9 cellular contexts compared by ENCODE assay signal in genomic region chr7:23246540-23246939, GRCh38. TPM values are rescaled to one million over a fixed set of nuclear protein-coding genes. Genes with fewer than 3 reads are reported as not detected.
A peak's percentile ranks its signal among the peaks of the same experiment; 100 is the strongest.
DNase-seq lines count a peak whose midpoint lies in the region; ATAC-seq and TF ChIP-seq lines count a peak whose summit lies in the region.
"Had no signal": no experiment of that assay in that cellular context is flagged by ENCODE, and none has a peak within 500 bp of the region (broad histone marks: within the 10 kb centered on the region; RNA-seq: fewer than 3 reads in every experiment).

TSS of gene GPNMB (plus strand) at chr7:23246775. CDS start at chr7:23246858, 83 bp downstream.

- H2BK5ac ChIP-seq in mesenchymal stem cell (ENCODE audit: low read depth, low read length, poor library complexity, severe bottlenecking), result no peak within 1 kb of the TSS

- H3K4me2 ChIP-seq in mesenchymal stem cell (ENCODE audit: low read length, poor library complexity, severe bottlenecking), result peak within 1 kb of the TSS; percentile 61

- H4K91ac ChIP-seq in mesenchymal stem cell (ENCODE audit: low read length), result no peak within 1 kb of the TSS

- peaks cover 3 to 33% of the 10 kb centered on the region in 2 experiments for H3K36me3 ChIP-seq in mesenchymal stem cell (ENCODE audit: control insufficient read depth in 1 of 2, insufficient read depth in 2 of 2, low read depth in 1 of 2, low read length in 2 of 2)
- H3K36me3 ChIP-seq in upper lobe of right lung, result no peaks in the 10 kb centered on the region

- intact Hi-C loops in upper lobe of right lung (cut with DNase I), result no loop called here

- no peak within 1 kb of the TSS for H3K4ac ChIP-seq in mesenchymal stem cell (ENCODE audit: low read depth in 1 of 2, low read length in 2 of 2)

- no peak within 1 kb of the TSS for H3K23ac ChIP-seq in mesenchymal stem cell (ENCODE audit: low read length in 2 of 2)

- H3K4me1 ChIP-seq in mesenchymal stem cell (ENCODE audit: control insufficient read depth, insufficient read depth, low read depth, low read length) (peaks cover 4% of the 10 kb centered on the region), upper lobe of right lung (peaks cover 3% of the 10 kb centered on the region)

- H2AK5ac ChIP-seq in mesenchymal stem cell (ENCODE audit: low read length, severe bottlenecking), result peak within 1 kb of the TSS; percentile 24

- peak within 1 kb of the TSS; percentile 77 for H2BK15ac ChIP-seq in mesenchymal stem cell (ENCODE audit: low read depth, poor library complexity, severe bottlenecking)

- peak within 1 kb of the TSS in 1 of 2 experiments; percentile 57 for H2BK12ac ChIP-seq in mesenchymal stem cell (ENCODE audit: low read length in 2 of 2)

- peak within 1 kb of the TSS; percentile 90 for H4K8ac ChIP-seq in mesenchymal stem cell (ENCODE audit: low read length)

- no peak within 1 kb of the TSS for H3K14ac ChIP-seq in mesenchymal stem cell (ENCODE audit: low read length in 2 of 2)

- no peak within 1 kb of the TSS for H3K27ac ChIP-seq in mesenchymal stem cell (ENCODE audit: low read length, poor library complexity, severe bottlenecking)
- peak within 1 kb of the TSS; percentile 71 for H3K27ac ChIP-seq in upper lobe of right lung
- H3K27ac ChIP-seq: 22Rv1 had no signal

- H2BK120ac ChIP-seq in mesenchymal stem cell (ENCODE audit: low read depth, low read length), result no peak within 1 kb of the TSS

- peak within 1 kb of the TSS; percentile 88 for H3K9ac ChIP-seq in mesenchymal stem cell (ENCODE audit: low read length)

- TF ChIP-seq CTCF in upper lobe of right lung (IDR thresholded peaks at IDR 0.05) (no peak), GM20000 (IDR thresholded peaks at IDR 0.05; ENCODE audit: extremely low read depth, missing control alignments) (no peak)

- no peaks in the 10 kb centered on the region for H3K27me3 ChIP-seq in mesenchymal stem cell (ENCODE audit: control insufficient read depth in 1 of 2, insufficient read depth in 1 of 2, low read length in 2 of 2)
- H3K27me3 ChIP-seq in upper lobe of right lung, result peaks cover 27% of the 10 kb centered on the region

- 58% methylated on average over 7 of the region's 7 CpGs for WGBS in mesenchymal stem cell

- H2AFZ ChIP-seq in mesenchymal stem cell (ENCODE audit: low read depth, low read length), result peak within 1 kb of the TSS; percentile 67

- peak; percentile 29 for DNase-seq in DMS 273 (lab: John Stamatoyannopoulos, UW; ENCODE audit: unreplicated experiment)
- DNase-seq in DMS 273 treated with DMSO at 0.1 percent for 48 hours (lab: John Stamatoyannopoulos, UW), result no peak
- peak; percentile 13 for DNase-seq in dermis blood vessel endothelial cell
- peak; percentile 70 for DNase-seq in mesenchymal stem cell
- DNase-seq in upper lobe of right lung, result no peak
- DNase-seq in NOMO-1 treated with dmso at 0.1 percent for 144 hours (lab: John Stamatoyannopoulos, UW; ENCODE audit: unreplicated experiment), result no peak
- no peak for DNase-seq in GDM1 (lab: John Stamatoyannopoulos, UW)
- DNase-seq in GM20000 (ENCODE audit: low spot score), result no peak

- H3K4me3 ChIP-seq in mesenchymal stem cell (ENCODE audit: insufficient read depth in 1 of 2, low read depth in 1 of 2, low read length in 2 of 2) (peak within 1 kb of the TSS in 1 of 2 experiments; percentile 82), upper lobe of right lung (peak within 1 kb of the TSS; percentile 50)

- peak within 1 kb of the TSS; percentile 18 to 80 for H3K18ac ChIP-seq in mesenchymal stem cell (ENCODE audit: low read depth in 1 of 2, low read length in 2 of 2)

- peaks cover 3% of the 10 kb centered on the region for H3K9me3 ChIP-seq in mesenchymal stem cell (ENCODE audit: control insufficient read depth, low read length)
- no peaks in the 10 kb centered on the region for H3K9me3 ChIP-seq in upper lobe of right lung

- no peaks in the 10 kb centered on the region for H3K79me1 ChIP-seq in mesenchymal stem cell (replicated peaks; ENCODE audit: low read length, poor library complexity, severe bottlenecking)

- peak; percentile 66 for ATAC-seq in upper lobe of right lung

RNA-seq across cellular contexts. Expression of gene GPNMB, which starts in this region (rescaled TPM):
- 0.65 and 0.68 TPM in 2 replicates for total RNA-seq in dermis blood vessel endothelial cell
- polyA plus RNA-seq in mesenchymal stem cell (2013, experiment 1 of 2), result 80.5 TPM
- polyA plus RNA-seq in mesenchymal stem cell (2013, experiment 2 of 2), result 79.7 TPM
- total RNA-seq in upper lobe of right lung, result 322 TPM

Comparison
In these comparisons a context has a peak if more than half of its experiments do, and no peak if none do; other contexts are left out.
1. RNA of gene GPNMB (total RNA-seq): 322 TPM in upper lobe of right lung (single experiment); 0.65 to 0.68 TPM in dermis blood vessel endothelial cell; every median in the first group is over 100 times any median in the second.
2. DNase-seq: peak in DMS 273 (single experiment) and mesenchymal stem cell (single experiment); none in DMS 273 treated with DMSO at 0.1 percent for 48 hours (single experiment), upper lobe of right lung (single experiment), NOMO-1 treated with dmso at 0.1 percent for 144 hours (single experiment), GDM1 (single experiment) and GM20000 (single experiment).
3. Peak in DNase-seq in dermis blood vessel endothelial cell; RNA of the gene not detected or under 1 TPM.